1 cellular context compared by ENCODE assay signal in the genomic region with DNA sequence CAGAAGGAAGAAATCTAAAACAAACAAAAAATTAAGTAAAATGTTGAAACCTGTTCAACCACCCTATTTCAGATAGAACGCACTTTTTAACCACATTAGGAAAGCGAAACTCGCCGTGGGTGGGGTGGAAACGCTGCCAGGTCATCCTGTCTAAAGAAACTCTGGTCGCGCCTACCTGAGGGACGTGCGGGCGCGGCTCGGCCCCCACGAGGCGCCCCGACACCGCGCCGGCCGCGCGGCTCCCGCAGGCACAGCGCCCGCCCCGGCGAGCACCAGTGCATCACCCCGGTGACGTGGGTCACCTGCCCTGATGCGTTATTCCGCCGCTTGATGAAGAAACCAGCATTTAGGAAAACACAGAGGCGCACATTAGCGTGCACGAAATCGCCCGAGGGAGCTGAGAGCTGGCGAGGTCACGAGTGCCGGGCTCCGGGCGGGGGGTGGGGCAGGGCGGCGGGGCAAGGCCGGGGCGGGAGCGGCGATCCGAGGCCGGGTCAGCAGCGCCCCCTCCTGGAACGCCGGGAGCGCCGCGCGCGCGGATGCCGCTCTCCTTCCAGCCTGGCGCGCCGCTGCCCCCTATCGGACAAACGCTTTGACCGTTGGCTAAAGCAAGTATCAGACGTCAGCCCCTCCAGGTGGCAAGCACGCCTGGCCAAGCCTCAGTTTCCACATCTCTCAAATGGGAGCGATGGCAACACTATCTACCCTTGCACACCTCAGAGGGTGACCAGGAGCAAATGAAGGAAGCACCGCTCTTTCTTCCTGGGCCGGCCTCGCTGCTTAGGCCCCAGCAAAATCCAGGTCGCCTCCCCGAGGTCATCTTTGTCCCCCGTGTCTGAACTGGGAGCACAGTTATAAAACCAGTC.
TF ChIP-seq lines count a peak whose summit lies in the region.

No MANE protein-coding gene starts in this region.

TF ChIP-seq in HepG2, 621 proteins besides CTCF, POLR2A, EP300 and RAD21 (continued from another document and continues in another):
- TF ChIP-seq, protein P1, sequence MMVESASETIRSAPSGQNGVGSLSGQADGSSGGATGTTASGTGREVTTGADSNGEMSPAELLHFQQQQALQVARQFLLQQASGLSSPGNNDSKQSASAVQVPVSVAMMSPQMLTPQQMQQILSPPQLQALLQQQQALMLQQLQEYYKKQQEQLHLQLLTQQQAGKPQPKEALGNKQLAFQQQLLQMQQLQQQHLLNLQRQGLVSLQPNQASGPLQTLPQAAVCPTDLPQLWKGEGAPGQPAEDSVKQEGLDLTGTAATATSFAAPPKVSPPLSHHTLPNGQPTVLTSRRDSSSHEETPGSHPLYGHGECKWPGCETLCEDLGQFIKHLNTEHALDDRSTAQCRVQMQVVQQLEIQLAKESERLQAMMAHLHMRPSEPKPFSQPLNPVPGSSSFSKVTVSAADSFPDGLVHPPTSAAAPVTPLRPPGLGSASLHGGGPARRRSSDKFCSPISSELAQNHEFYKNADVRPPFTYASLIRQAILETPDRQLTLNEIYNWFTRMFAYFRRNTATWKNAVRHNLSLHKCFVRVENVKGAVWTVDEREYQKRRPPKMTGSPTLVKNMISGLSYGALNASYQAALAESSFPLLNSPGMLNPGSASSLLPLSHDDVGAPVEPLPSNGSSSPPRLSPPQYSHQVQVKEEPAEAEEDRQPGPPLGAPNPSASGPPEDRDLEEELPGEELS (CRISPR knock-in tag; IDR thresholded peaks at IDR 0.05), result peak; percentile 33; the same call in 1 of the 2 replicates
- TF ChIP-seq FOXM1 (CRISPR knock-in tag; IDR thresholded peaks at IDR 0.05) (no peak), PRDM15 (CRISPR knock-in tag; IDR thresholded peaks at IDR 0.05) (no peak), ZBTB1 (CRISPR knock-in tag; IDR thresholded peaks at IDR 0.05; ENCODE audit: borderline replicate concordance) (no peak), PRDM10 (CRISPR knock-in tag; IDR thresholded peaks at IDR 0.05; ENCODE audit: low read depth) (no peak), PHF8 (CRISPR knock-in tag; IDR thresholded peaks at IDR 0.05) (peak; percentile 62), TRIM22 (IDR thresholded peaks at IDR 0.05) (no peak), ARHGAP35 (CRISPR knock-in tag; IDR thresholded peaks at IDR 0.05; ENCODE audit: borderline replicate concordance) (no peak), ZC3H13 (CRISPR knock-in tag; IDR thresholded peaks at IDR 0.05) (no peak), RBM39 (IDR thresholded peaks at IDR 0.05; ENCODE audit: low read depth, low read length, poor library complexity, severe bottlenecking) (no peak), SRSF4 (IDR thresholded peaks at IDR 0.05; ENCODE audit: low read depth, low read length, poor library complexity, severe bottlenecking) (no peak), DR1 (CRISPR knock-in tag; IDR thresholded peaks at IDR 0.05) (no peak), ZNF253 (CRISPR knock-in tag; IDR thresholded peaks at IDR 0.05; ENCODE audit: borderline replicate concordance) (no peak), ZSCAN29 (CRISPR knock-in tag; conservative IDR thresholded peaks at IDR 0.05) (no peak), KLF16 (CRISPR knock-in tag; IDR thresholded peaks at IDR 0.05) (0 out of 4 replicates have a peak, but pooled peaks of 1 of the 2 experiments have one; percentile 39), RFX1 (IDR thresholded peaks at IDR 0.05) (no peak), ZNF709 (CRISPR knock-in tag; IDR thresholded peaks at IDR 0.05) (no peak), CBFB (CRISPR knock-in tag; IDR thresholded peaks at IDR 0.05) (0 out of 2 replicates have a peak, but pooled peaks have one; percentile 24), ZNF776 (CRISPR knock-in tag; IDR thresholded peaks at IDR 0.05) (no peak), ZNF10 (CRISPR knock-in tag; IDR thresholded peaks at IDR 0.05; ENCODE audit: borderline replicate concordance, low read depth) (no peak), ZNF432 (CRISPR knock-in tag; IDR thresholded peaks at IDR 0.05; ENCODE audit: borderline replicate concordance) (no peak), ZNF281 (CRISPR knock-in tag; IDR thresholded peaks at IDR 0.05; ENCODE audit: borderline replicate concordance) (peak; percentile 65), ZNF367 (CRISPR knock-in tag; IDR thresholded peaks at IDR 0.05; ENCODE audit: borderline replicate concordance) (no peak), U2AF1 (optimal IDR thresholded peaks at IDR 0.05; ENCODE audit: low read depth, low read length) (no peak), DBP (CRISPR knock-in tag; IDR thresholded peaks at IDR 0.05; ENCODE audit: not compliant biosample characterization) (no peak), ELF1 (CRISPR knock-in tag; IDR thresholded peaks at IDR 0.05) (0 out of 2 replicates have a peak, but pooled peaks have one; percentile 21), ZNF761 (CRISPR knock-in tag; conservative IDR thresholded peaks at IDR 0.05) (no peak), PLRG1 (conservative IDR thresholded peaks at IDR 0.05) (no peak), NFKB2 (CRISPR knock-in tag; IDR thresholded peaks at IDR 0.05; ENCODE audit: borderline replicate concordance) (no peak)
- TF ChIP-seq, protein P2, sequence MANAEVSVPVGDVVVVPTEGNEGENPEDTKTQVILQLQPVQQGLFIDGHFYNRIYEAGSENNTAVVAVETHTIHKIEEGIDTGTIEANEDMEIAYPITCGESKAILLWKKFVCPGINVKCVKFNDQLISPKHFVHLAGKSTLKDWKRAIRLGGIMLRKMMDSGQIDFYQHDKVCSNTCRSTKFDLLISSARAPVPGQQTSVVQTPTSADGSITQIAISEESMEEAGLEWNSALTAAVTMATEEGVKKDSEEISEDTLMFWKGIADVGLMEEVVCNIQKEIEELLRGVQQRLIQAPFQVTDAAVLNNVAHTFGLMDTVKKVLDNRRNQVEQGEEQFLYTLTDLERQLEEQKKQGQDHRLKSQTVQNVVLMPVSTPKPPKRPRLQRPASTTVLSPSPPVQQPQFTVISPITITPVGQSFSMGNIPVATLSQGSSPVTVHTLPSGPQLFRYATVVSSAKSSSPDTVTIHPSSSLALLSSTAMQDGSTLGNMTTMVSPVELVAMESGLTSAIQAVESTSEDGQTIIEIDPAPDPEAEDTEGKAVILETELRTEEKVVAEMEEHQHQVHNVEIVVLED (CRISPR knock-in tag; IDR thresholded peaks at IDR 0.05; ENCODE audit: borderline replicate concordance), result peak; percentile 40; the same call in 1 of the 2 replicates
- TF ChIP-seq, protein P3, sequence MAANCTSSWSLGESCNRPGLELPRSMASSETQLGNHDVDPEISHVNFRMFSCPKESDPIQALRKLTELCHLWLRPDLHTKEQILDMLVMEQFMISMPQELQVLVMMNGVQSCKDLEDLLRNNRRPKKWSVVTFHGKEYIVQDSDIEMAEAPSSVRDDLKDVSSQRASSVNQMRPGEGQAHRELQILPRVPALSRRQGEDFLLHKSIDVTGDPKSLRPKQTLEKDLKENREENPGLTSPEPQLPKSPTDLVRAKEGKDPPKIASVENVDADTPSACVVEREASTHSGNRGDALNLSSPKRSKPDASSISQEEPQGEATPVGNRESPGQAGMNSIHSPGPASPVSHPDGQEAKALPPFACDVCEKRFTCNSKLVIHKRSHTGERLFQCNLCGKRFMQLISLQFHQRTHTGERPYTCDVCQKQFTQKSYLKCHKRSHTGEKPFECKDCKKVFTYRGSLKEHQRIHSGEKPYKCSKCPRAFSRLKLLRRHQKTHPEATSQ (CRISPR knock-in tag; IDR thresholded peaks at IDR 0.05; ENCODE audit: borderline replicate concordance), result no peak
- TF ChIP-seq, protein P4, sequence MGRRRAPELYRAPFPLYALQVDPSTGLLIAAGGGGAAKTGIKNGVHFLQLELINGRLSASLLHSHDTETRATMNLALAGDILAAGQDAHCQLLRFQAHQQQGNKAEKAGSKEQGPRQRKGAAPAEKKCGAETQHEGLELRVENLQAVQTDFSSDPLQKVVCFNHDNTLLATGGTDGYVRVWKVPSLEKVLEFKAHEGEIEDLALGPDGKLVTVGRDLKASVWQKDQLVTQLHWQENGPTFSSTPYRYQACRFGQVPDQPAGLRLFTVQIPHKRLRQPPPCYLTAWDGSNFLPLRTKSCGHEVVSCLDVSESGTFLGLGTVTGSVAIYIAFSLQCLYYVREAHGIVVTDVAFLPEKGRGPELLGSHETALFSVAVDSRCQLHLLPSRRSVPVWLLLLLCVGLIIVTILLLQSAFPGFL (CRISPR knock-in tag; IDR thresholded peaks at IDR 0.05), result no peak
